Comparison of ENCODE assay signal across 3 cellular contexts in the genomic region with DNA sequence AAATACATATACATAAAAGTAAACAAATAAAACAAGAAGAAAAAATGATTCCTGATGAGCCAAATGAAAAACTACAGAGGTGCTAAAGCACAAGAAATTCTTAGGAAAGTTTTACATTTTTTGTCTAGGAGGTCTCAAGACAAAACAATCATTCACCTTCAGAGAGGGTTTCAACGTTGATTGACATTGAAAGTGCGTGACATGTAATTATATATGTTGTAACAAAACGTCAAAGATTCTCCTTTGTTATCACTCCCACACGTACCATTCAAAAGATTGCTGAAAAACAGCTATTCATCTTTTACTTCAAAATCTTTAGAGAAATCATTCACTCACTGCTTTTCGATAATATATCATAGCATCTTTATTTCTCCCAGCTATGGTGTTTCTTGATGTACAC.
"Had no signal": no experiment of that assay in that cellular context is flagged by ENCODE, and none has a peak within 500 bp of the region (broad histone marks: within the 10 kb centered on the region; RNA-seq: fewer than 3 reads in every experiment).

No MANE protein-coding gene starts in this region.

- ATAC-seq: GM12878 had no signal

- DNase-seq: GDM1, GF-D8 had no signal

- H3K4me3 ChIP-seq: GM12878 had no signal
